In the genomic region with DNA sequence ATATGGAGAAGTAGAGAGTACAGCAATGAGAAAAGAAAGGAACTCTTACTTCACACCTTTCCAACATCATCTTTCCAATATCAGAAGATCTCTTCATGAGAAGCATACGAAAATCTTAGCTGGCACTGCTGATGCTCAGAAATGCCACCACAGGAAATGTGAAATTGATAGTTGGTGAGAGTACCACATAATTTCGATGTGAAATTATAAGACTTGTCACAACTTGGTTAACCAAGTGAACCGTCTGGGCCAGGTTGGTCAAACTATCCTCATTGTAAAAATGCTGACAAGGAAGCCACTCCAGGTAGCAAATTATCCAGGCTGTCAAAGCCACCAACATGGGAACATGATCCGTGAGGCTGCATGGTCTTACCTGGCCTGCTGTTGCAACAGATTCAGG, we compare ENCODE assay signal across 34 cellular contexts.
"Had no signal": no experiment of that assay in that cellular context is flagged by ENCODE, and none has a peak within 500 bp of the region (broad histone marks: within the 10 kb centered on the region; RNA-seq: fewer than 3 reads in every experiment).

No MANE protein-coding gene starts in this region.

- H3K27ac Mint-ChIP-seq: activated CD4-positive, alpha-beta memory T cell treated with anti-CD3 and anti-CD28 coated beads, Interleukin-2, amount 10 ng/mL, durations not matched to agents 7 days and 5 days; activated CD4-positive, alpha-beta T cell treated with anti-CD3 and anti-CD28 coated beads, Interleukin-2, amount 10 ng/mL, durations not matched to agents 7 days and 5 days; activated naive CD8-positive, alpha-beta T cell; activated T-cell treated with anti-CD3 and anti-CD28 coated beads, Interleukin-2, amount 50 U/mL, for 24 hours; activated T-cell treated with anti-CD3 and anti-CD28 coated beads, Interleukin-2, amount 50 U/mL, for 72 hours; WTC11 had no signal

- H3K27ac ChIP-seq: brain microvascular endothelial cell, epithelial cell of prostate, esophagus squamous epithelium, VCaP had no signal

- H3K4me3 Mint-ChIP-seq: activated CD4-positive, alpha-beta memory T cell treated with anti-CD3 and anti-CD28 coated beads, Interleukin-2, amount 10 ng/mL, durations not matched to agents 7 days and 5 days; activated CD4-positive, alpha-beta T cell treated with anti-CD3 and anti-CD28 coated beads, Interleukin-2, amount 10 ng/mL, durations not matched to agents 7 days and 5 days; activated naive CD8-positive, alpha-beta T cell; activated T-cell treated with anti-CD3 and anti-CD28 coated beads, Interleukin-2, amount 50 U/mL, for 24 hours; activated T-cell treated with anti-CD3 and anti-CD28 coated beads, Interleukin-2, amount 50 U/mL, for 72 hours; central memory CD8-positive, alpha-beta T cell; WTC11 had no signal

- H3K9me3 Mint-ChIP-seq: activated CD4-positive, alpha-beta memory T cell treated with anti-CD3 and anti-CD28 coated beads, Interleukin-2, amount 10 ng/mL, durations not matched to agents 7 days and 5 days; activated CD4-positive, alpha-beta T cell treated with anti-CD3 and anti-CD28 coated beads, Interleukin-2, amount 10 ng/mL, durations not matched to agents 7 days and 5 days; activated T-cell treated with anti-CD3 and anti-CD28 coated beads, Interleukin-2, amount 50 U/mL, for 24 hours; activated T-cell treated with anti-CD3 and anti-CD28 coated beads, Interleukin-2, amount 50 U/mL, for 72 hours; central memory CD8-positive, alpha-beta T cell; WTC11 had no signal

- H3K4me1 ChIP-seq: esophagus squamous epithelium had no signal

- H3K9me3 ChIP-seq: esophagus squamous epithelium had no signal

- H3K27me3 ChIP-seq: brain microvascular endothelial cell, esophagus squamous epithelium had no signal

- ATAC-seq: SK-N-SH treated with all-trans-retinoic acid at 6 μM for 48 hours, WTC11 had no signal

- H3K27me3 Mint-ChIP-seq: activated CD4-positive, alpha-beta memory T cell treated with anti-CD3 and anti-CD28 coated beads, Interleukin-2, amount 10 ng/mL, durations not matched to agents 7 days and 5 days; activated CD4-positive, alpha-beta T cell treated with anti-CD3 and anti-CD28 coated beads, Interleukin-2, amount 10 ng/mL, durations not matched to agents 7 days and 5 days; activated naive CD8-positive, alpha-beta T cell; activated T-cell treated with anti-CD3 and anti-CD28 coated beads, Interleukin-2, amount 50 U/mL, for 24 hours; central memory CD8-positive, alpha-beta T cell had no signal

- H3K4me3 ChIP-seq: esophagus squamous epithelium had no signal

- FAIRE-seq: astrocyte, bronchial epithelial cell, colon, endometrium, endothelial cell of umbilical vein, TTC549 had no signal

- H3K4me1 Mint-ChIP-seq: activated CD4-positive, alpha-beta T cell treated with anti-CD3 and anti-CD28 coated beads, Interleukin-2, amount 10 ng/mL, durations not matched to agents 7 days and 5 days; WTC11 had no signal

- DNase-seq: activated CD4-positive, alpha-beta memory T cell treated with anti-CD3 and anti-CD28 coated beads, Interleukin-2, amount 10 ng/mL, durations not matched to agents 7 days and 5 days; activated CD4-positive, alpha-beta T cell treated with anti-CD3 and anti-CD28 coated beads for 1 hour; activated CD4-positive, alpha-beta T cell treated with anti-CD3 and anti-CD28 coated beads for 4 hours; activated CD4-positive, alpha-beta T cell treated with anti-CD3 and anti-CD28 coated beads, Interleukin-2, amount 10 ng/mL, durations not matched to agents 7 days and 5 days; activated CD4-positive, alpha-beta T cell treated with anti-CD3 and anti-CD28 coated beads, Interleukin-2, amount 50 U/mL, for 4 hours; activated CD8-positive, alpha-beta memory T cell treated with anti-CD3 and anti-CD28 coated beads, Interleukin-2, amount 50 U/mL, for 48 hours; activated effector memory CD4-positive, alpha-beta T cell treated with Interleukin-2 at 50 U/mL for 16 hours; activated gamma-delta T cell treated with Interleukin-2 at 50 U/mL for 16 hours; activated naive CD4-positive, alpha-beta T cell treated with anti-CD3 and anti-CD28 coated beads, Interleukin-2, amount 50 U/mL, for 16 hours; activated naive CD4-positive, alpha-beta T cell treated with Interleukin-2 at 50 U/mL for 16 hours; activated T-cell treated with anti-CD3 and anti-CD28 coated beads for 4 hours; activated T-cell treated with anti-CD3 and anti-CD28 coated beads, Interleukin-2, amount 50 U/mL, for 24 hours; activated T-cell treated with anti-CD3 and anti-CD28 coated beads, Interleukin-2, amount 50 U/mL, for 72 hours; amniotic stem cell; anterior cingulate cortex; brain microvascular endothelial cell; cortex of kidney; dermis blood vessel endothelial cell; effector CD4-positive, alpha-beta T cell; esophagus squamous epithelium; foreskin melanocyte; T-helper 1 cell had no signal
